ENCODE assay signal across 1 cellular context in the genomic region with DNA sequence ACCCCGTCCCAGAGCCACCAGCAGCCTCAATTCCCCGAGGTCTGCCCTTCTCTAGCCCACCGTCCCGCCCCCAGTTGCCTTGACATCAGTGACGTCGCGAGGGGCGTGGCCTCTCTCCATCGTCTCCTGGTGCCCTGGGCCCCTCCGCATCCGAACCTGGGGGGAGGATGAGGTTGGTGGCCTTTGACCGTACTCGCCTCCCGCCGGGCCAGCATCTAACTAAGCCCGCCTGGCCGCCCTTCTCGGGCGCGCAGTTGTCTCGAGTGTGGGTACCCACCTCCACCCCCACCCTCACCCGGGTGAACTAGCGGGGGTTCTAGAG.
TF ChIP-seq lines count a peak whose summit lies in the region.

No MANE protein-coding gene starts in this region.

TF ChIP-seq in HepG2, 621 proteins besides CTCF, POLR2A, EP300 and RAD21 (continued from another document):
- TF ChIP-seq ZNF609 (CRISPR knock-in tag; IDR thresholded peaks at IDR 0.05; ENCODE audit: borderline replicate concordance): no peak
- TF ChIP-seq HBP1 (CRISPR knock-in tag; IDR thresholded peaks at IDR 0.05; ENCODE audit: low read depth): no peak
- no peak for TF ChIP-seq NFIB (CRISPR knock-in tag; IDR thresholded peaks at IDR 0.05; ENCODE audit: borderline replicate concordance)
- TF ChIP-seq CREB1 (IDR thresholded peaks at IDR 0.05): peak; percentile 72
- TF ChIP-seq CREB1 (CRISPR knock-in tag; IDR thresholded peaks at IDR 0.05): no peak; the same call in 1 of the 2 replicates
